8 cellular contexts compared by ENCODE assay signal in the genomic region with DNA sequence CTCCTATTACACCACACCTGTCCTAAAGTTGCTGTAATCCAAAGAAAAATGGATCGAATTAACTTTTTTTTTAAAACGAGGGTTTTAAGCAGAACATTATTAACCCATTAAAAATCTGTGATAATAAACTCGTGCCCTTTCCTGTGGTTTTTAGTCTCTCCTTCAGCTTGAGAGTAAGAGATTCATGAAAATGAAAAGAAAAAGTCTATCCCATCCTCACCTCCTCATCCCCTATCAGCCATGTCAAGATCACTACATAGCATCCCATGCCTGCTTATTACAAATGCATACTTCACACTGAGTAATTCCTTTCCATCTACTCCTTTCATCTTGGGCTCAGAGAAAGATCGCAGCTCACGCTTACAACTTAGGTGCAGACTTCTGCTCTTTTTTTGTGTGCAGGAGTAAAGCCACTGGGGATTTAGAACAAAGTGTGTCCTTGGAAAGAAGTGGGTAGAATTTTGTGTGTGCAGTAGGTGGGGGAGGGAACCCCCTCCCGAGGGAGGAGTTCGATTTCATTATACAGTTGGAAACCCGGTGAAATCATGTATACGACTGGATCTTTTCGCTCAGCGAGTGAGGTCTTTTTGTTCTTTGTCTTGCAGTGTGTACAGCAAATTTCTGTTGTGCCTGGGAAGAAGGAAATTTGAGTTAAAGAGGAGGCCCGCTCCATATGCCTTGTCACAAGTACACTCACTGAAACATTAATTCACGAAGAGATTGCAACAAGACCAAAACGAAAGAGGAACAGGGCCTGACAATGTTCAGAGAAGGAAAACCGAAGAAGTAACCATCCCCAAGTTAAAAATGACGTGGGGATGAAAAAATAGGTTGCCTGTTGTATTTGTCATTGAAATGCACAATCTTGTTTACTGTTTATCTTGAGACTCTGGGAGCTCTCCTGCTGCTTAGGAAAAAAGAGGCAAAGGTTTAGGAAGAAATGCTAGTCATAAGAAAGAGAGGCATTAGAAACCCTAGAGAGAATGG.
DNase-seq lines count a peak whose midpoint lies in the region; ATAC-seq lines count a peak whose summit lies in the region.

No MANE protein-coding gene starts in this region.

- no peaks in the 10 kb centered on the region for H3K27me3 ChIP-seq in BLaER1 treated with 17β-estradiol and CSF1 and Interleukin-3, amounts not matched to agents 10 nM and 100 nM

- DNase-seq in KBM-7 (peak; percentile 64), medulla oblongata (ENCODE audit: extremely low spot score) (peak; percentile 66), cerebellum (ENCODE audit: low spot score) (no peak), NCI-H1105 (lab: John Stamatoyannopoulos, UW) (no peak)
- DNase-seq in activated CD8-positive, alpha-beta T cell treated with anti-CD3 and anti-CD28 coated beads, Interleukin-2, amount 10 ng/mL, durations not matched to agents 7 days and 5 days = peak; percentile 27

- POLR2A ChIA-PET in activated CD8-positive, alpha-beta T cell treated with anti-CD3 and anti-CD28 coated beads, Interleukin-2, amount 10 ng/mL, durations not matched to agents 7 days and 5 days (lab: Charles Lee) = interaction anchor here (1.0 to 2.8 kb wide), 6 partner anchors 8 to 132 kb away, joined by 5 to 10 read pairs (median 6); no protein-coding TSS in a partner anchor

- H3K36me3 ChIP-seq in BLaER1 treated with 17β-estradiol and CSF1 and Interleukin-3, amounts not matched to agents 10 nM and 100 nM = no peaks in the 10 kb centered on the region

- no peaks in the 10 kb centered on the region for H3K9me3 Mint-ChIP-seq in activated CD8-positive, alpha-beta T cell treated with anti-CD3 and anti-CD28 coated beads, Interleukin-2, amount 10 ng/mL, durations not matched to agents 7 days and 5 days (ENCODE audit: insufficient read depth)

- no peaks in the 10 kb centered on the region for H3K36me3 Mint-ChIP-seq in activated CD8-positive, alpha-beta T cell treated with anti-CD3 and anti-CD28 coated beads, Interleukin-2, amount 10 ng/mL, durations not matched to agents 7 days and 5 days (ENCODE audit: low read depth)

- H3K4me3 ChIP-seq in BLaER1 treated with 17β-estradiol and CSF1 and Interleukin-3, amounts not matched to agents 10 nM and 100 nM = peak overlapping the region; percentile 33 to 54 (median 40); a peak in 17 of 20 replicates

- H3K27me3 Mint-ChIP-seq in activated CD8-positive, alpha-beta T cell treated with anti-CD3 and anti-CD28 coated beads, Interleukin-2, amount 10 ng/mL, durations not matched to agents 7 days and 5 days (ENCODE audit: low read depth) = no peaks in the 10 kb centered on the region

- peak overlapping the region; percentile 80 to 93 (median 88) for H3K4me2 ChIP-seq in BLaER1 treated with 17β-estradiol and CSF1 and Interleukin-3, amounts not matched to agents 10 nM and 100 nM

- peaks cover 67 to 93% (median 72%) of the 10 kb centered on the region in 10 experiments for H3K4me1 ChIP-seq in BLaER1 treated with 17β-estradiol and CSF1 and Interleukin-3, amounts not matched to agents 10 nM and 100 nM

- peak overlapping the region; percentile 78 for H3K4me3 Mint-ChIP-seq in activated CD8-positive, alpha-beta T cell treated with anti-CD3 and anti-CD28 coated beads, Interleukin-2, amount 10 ng/mL, durations not matched to agents 7 days and 5 days

- H3K4me1 Mint-ChIP-seq in activated CD8-positive, alpha-beta T cell treated with anti-CD3 and anti-CD28 coated beads, Interleukin-2, amount 10 ng/mL, durations not matched to agents 7 days and 5 days (ENCODE audit: low read depth) = peaks cover 75% of the 10 kb centered on the region

- ATAC-seq in GM19395 (IDR thresholded peaks at IDR 0.05; ENCODE audit: unreplicated experiment) (peak; percentile 67), HG03135 (IDR thresholded peaks at IDR 0.05; ENCODE audit: unreplicated experiment) (no peak)
- ATAC-seq in activated CD8-positive, alpha-beta T cell treated with anti-CD3 and anti-CD28 coated beads, Interleukin-2, amount 10 ng/mL, durations not matched to agents 7 days and 5 days = peak; percentile 68

- in situ Hi-C loops in KBM-7 (cut with MboI; ENCODE audit: low pct_unique_long_range_greater_than_20kb, low sequenced_read_pairs) = no loop called here

- H4K20me1 ChIP-seq in BLaER1 treated with 17β-estradiol and CSF1 and Interleukin-3, amounts not matched to agents 10 nM and 100 nM = no peaks in the 10 kb centered on the region

- peak overlapping the region; percentile 62 to 97 (median 95) for H3K27ac ChIP-seq in BLaER1 treated with 17β-estradiol and CSF1 and Interleukin-3, amounts not matched to agents 10 nM and 100 nM

- no peaks in the 10 kb centered on the region for H3K9me3 ChIP-seq in BLaER1 treated with 17β-estradiol and CSF1 and Interleukin-3, amounts not matched to agents 10 nM and 100 nM (replicated peaks in 1 of 11)

- CTCF ChIA-PET in activated CD8-positive, alpha-beta T cell treated with anti-CD3 and anti-CD28 coated beads, Interleukin-2, amount 10 ng/mL, durations not matched to agents 7 days and 5 days (lab: Charles Lee) = interaction anchor here (0.7 to 3.6 kb wide), 8 partner anchors 9 to 160 kb away, joined by 3 to 14 read pairs (median 4); no protein-coding TSS in a partner anchor

- H3K9ac ChIP-seq in BLaER1 treated with 17β-estradiol and CSF1 and Interleukin-3, amounts not matched to agents 10 nM and 100 nM = peak overlapping the region; percentile 70 to 88 (median 85); a peak in 21 of 22 replicates

- H3K27ac Mint-ChIP-seq in activated CD8-positive, alpha-beta T cell treated with anti-CD3 and anti-CD28 coated beads, Interleukin-2, amount 10 ng/mL, durations not matched to agents 7 days and 5 days = peak overlapping the region; percentile 89

Comparison
In these comparisons a context has a peak if more than half of its experiments do, and no peak if none do; other contexts are left out.
1. DNase-seq: peak in KBM-7 (single experiment), activated CD8-positive, alpha-beta T cell treated with anti-CD3 and anti-CD28 coated beads, Interleukin-2, amount 10 ng/mL, durations not matched to agents 7 days and 5 days (single experiment) and medulla oblongata (single experiment); none in cerebellum (single experiment) and NCI-H1105 (single experiment).